Comparison of ENCODE assay signal across 13 cellular contexts in the genomic region with DNA sequence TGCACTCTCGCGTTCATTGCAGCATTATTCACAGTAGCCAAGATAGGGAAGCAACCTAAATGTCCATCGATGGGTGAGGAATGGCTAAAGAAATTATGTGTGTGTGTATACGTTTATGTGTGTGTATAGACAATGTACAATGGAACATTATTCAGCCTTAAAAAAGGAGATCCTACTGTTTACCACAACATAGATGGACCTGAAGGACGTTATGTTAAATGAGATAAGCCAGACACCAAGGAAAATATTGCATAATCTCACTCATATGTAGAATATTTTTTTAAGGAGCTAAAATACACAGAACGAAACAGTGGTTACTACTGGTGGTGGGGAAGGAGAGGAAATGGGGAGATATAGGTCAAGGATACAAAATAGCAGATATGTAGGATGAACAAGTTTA. TPM values are rescaled to one million over a fixed set of nuclear protein-coding genes. Genes with fewer than 3 reads are reported as not detected.
DNase-seq lines count a peak whose midpoint lies in the region; ATAC-seq lines count a peak whose summit lies in the region.
"Had no signal": no experiment of that assay in that cellular context is flagged by ENCODE, and none has a peak within 500 bp of the region (broad histone marks: within the 10 kb centered on the region; RNA-seq: fewer than 3 reads in every experiment).

No MANE protein-coding gene starts in this region.

- peak overlapping the region; percentile 95 to 99 (median 98) for H3K27ac Mint-ChIP-seq in CD8-positive, alpha-beta memory T cell
- peak overlapping the region in 2 of 3 donors; percentile 92 to 96 for H3K27ac Mint-ChIP-seq in IgD-negative memory B cell
- peak overlapping the region; percentile 98 for H3K27ac Mint-ChIP-seq in activated naive CD8-positive, alpha-beta T cell treated with anti-CD3 and anti-CD28 coated beads for 36 hours
- peak overlapping the region; percentile 93 to 99 (median 98) for H3K27ac Mint-ChIP-seq in naive thymus-derived CD8-positive, alpha-beta T cell

- H3K9me3 Mint-ChIP-seq in CD8-positive, alpha-beta memory T cell: no peaks in the 10 kb centered on the region
- no peaks in the 10 kb centered on the region for H3K9me3 Mint-ChIP-seq in IgD-negative memory B cell
- H3K9me3 Mint-ChIP-seq in activated naive CD8-positive, alpha-beta T cell treated with anti-CD3 and anti-CD28 coated beads for 36 hours: no peaks in the 10 kb centered on the region
- H3K9me3 Mint-ChIP-seq in naive thymus-derived CD8-positive, alpha-beta T cell: no peaks in the 10 kb centered on the region

- H3K4me3 ChIP-seq in CD8-positive, alpha-beta memory T cell (ENCODE audit: low read length): peak overlapping the region; percentile 82

- H3K36me3 Mint-ChIP-seq in CD8-positive, alpha-beta memory T cell: peaks cover 0 to 49% (median 18%) of the 10 kb centered on the region in 3 donors
- H3K36me3 Mint-ChIP-seq in IgD-negative memory B cell: peaks cover 3% of the 10 kb centered on the region
- H3K36me3 Mint-ChIP-seq in activated naive CD8-positive, alpha-beta T cell treated with anti-CD3 and anti-CD28 coated beads for 36 hours: peaks cover 56% of the 10 kb centered on the region
- peaks cover 5 to 41% (median 12%) of the 10 kb centered on the region in 3 donors for H3K36me3 Mint-ChIP-seq in naive thymus-derived CD8-positive, alpha-beta T cell

- no peak for ATAC-seq in naive thymus-derived CD8-positive, alpha-beta T cell

- H3K9me3 ChIP-seq in CD8-positive, alpha-beta memory T cell (ENCODE audit: low read length): no peaks in the 10 kb centered on the region
- H3K9me3 ChIP-seq: stomach had no signal

- H3K4me1 ChIP-seq in CD8-positive, alpha-beta memory T cell (ENCODE audit: insufficient read depth, low read length): peaks cover 69% of the 10 kb centered on the region

- H3K27me3 ChIP-seq in CD8-positive, alpha-beta memory T cell (ENCODE audit: insufficient read depth, low read length, poor library complexity, severe bottlenecking): no peaks in the 10 kb centered on the region
- H3K27me3 ChIP-seq: stomach had no signal

- H3K4me1 Mint-ChIP-seq in CD8-positive, alpha-beta memory T cell: peaks cover 67 to 80% (median 79%) of the 10 kb centered on the region in 3 donors
- peaks cover 48 to 63% (median 56%) of the 10 kb centered on the region in 3 donors for H3K4me1 Mint-ChIP-seq in IgD-negative memory B cell
- H3K4me1 Mint-ChIP-seq in activated naive CD8-positive, alpha-beta T cell treated with anti-CD3 and anti-CD28 coated beads for 36 hours: peaks cover 65% of the 10 kb centered on the region
- peaks cover 34 to 77% (median 73%) of the 10 kb centered on the region in 4 donors for H3K4me1 Mint-ChIP-seq in naive thymus-derived CD8-positive, alpha-beta T cell

- peaks cover 0 to 2% of the 10 kb centered on the region in 2 donors for H3K27me3 Mint-ChIP-seq in CD8-positive, alpha-beta memory T cell
- no peaks in the 10 kb centered on the region for H3K27me3 Mint-ChIP-seq in IgD-negative memory B cell
- no peaks in the 10 kb centered on the region for H3K27me3 Mint-ChIP-seq in activated naive CD8-positive, alpha-beta T cell treated with anti-CD3 and anti-CD28 coated beads for 36 hours
- H3K27me3 Mint-ChIP-seq in naive thymus-derived CD8-positive, alpha-beta T cell: no peaks in the 10 kb centered on the region

- POLR2A ChIA-PET in CD8-positive, alpha-beta memory T cell (lab: Charles Lee): interaction anchor here (1.1 to 2.3 kb wide), 3 partner anchors 9 to 17 kb away, joined by 3 to 6 read pairs (median 3); no protein-coding TSS in a partner anchor
- POLR2A ChIA-PET in naive thymus-derived CD8-positive, alpha-beta T cell (lab: Charles Lee): interaction anchor here (1.2 to 2.9 kb wide), 5 partner anchors 11 to 84 kb away, joined by 3 to 11 read pairs (median 3); no protein-coding TSS in a partner anchor

- H3K36me3 ChIP-seq in CD8-positive, alpha-beta memory T cell (ENCODE audit: insufficient read depth, low read length): no peaks in the 10 kb centered on the region
- H3K36me3 ChIP-seq: stomach had no signal

- no peak overlapping the region for H3K27ac ChIP-seq in CD8-positive, alpha-beta memory T cell (ENCODE audit: low read depth, low read length)

- peak overlapping the region; percentile 97 to 100 (median 98) for H3K4me3 Mint-ChIP-seq in CD8-positive, alpha-beta memory T cell
- peak overlapping the region; percentile 97 to 99 (median 97) for H3K4me3 Mint-ChIP-seq in IgD-negative memory B cell
- H3K4me3 Mint-ChIP-seq in activated naive CD8-positive, alpha-beta T cell treated with anti-CD3 and anti-CD28 coated beads for 36 hours: peak overlapping the region; percentile 91
- H3K4me3 Mint-ChIP-seq in naive thymus-derived CD8-positive, alpha-beta T cell: peak overlapping the region; percentile 89 to 99 (median 97)

- CTCF ChIA-PET in CD8-positive, alpha-beta memory T cell (lab: Charles Lee): interaction anchor here (0.7 to 3.4 kb wide), 6 partner anchors 9 to 84 kb away, joined by 3 to 22 read pairs (median 7); no protein-coding TSS in a partner anchor

- DNase-seq in CD8-positive, alpha-beta memory T cell: no peak
- DNase-seq in activated naive CD8-positive, alpha-beta T cell treated with anti-CD3 and anti-CD28 coated beads for 36 hours: no peak
- no peak for DNase-seq in naive thymus-derived CD8-positive, alpha-beta T cell
- DNase-seq in GM19238 (ENCODE audit: insufficient read length, low spot score): no peak
- DNase-seq in NCI-H82 treated with DMSO at 0.1 percent for 48 hours (lab: John Stamatoyannopoulos, UW; ENCODE audit: unreplicated experiment): no peak
- no peak for DNase-seq in NCI-H2227 (lab: John Stamatoyannopoulos, UW; ENCODE audit: unreplicated experiment)
- DNase-seq in effector CD8-positive, alpha-beta T cell (lab: John Stamatoyannopoulos, UW): no peak
- DNase-seq: kidney, NCI-H1048, NCI-H526, nucleus accumbens, stomach had no signal

RNA-seq across cellular contexts. Expression of a gene that starts 2.4 kb away (rescaled TPM):
- 100 to 1,000 TPM; 252 to 253 TPM for total RNA-seq in CD8-positive, alpha-beta memory T cell
- polyA plus RNA-seq in CD8-positive, alpha-beta memory T cell: 185 TPM
- polyA plus RNA-seq in IgD-negative memory B cell: 61.1 TPM
- total RNA-seq in activated naive CD8-positive, alpha-beta T cell treated with anti-CD3 and anti-CD28 coated beads for 36 hours: 100 to 1,000 TPM; 164 to 175 TPM
- total RNA-seq in naive thymus-derived CD8-positive, alpha-beta T cell: 100 to 1,000 TPM; 178 to 195 TPM
- polyA plus RNA-seq in naive thymus-derived CD8-positive, alpha-beta T cell: 100 to 1,000 TPM; 151 to 180 (median 173) TPM
